Comparison of ENCODE assay signal across 1 cellular context in genomic region chr20:61429458-61430227, GRCh38.
TF ChIP-seq lines count a peak whose summit lies in the region.

No MANE protein-coding gene starts in this region.

TF ChIP-seq in HEK293, 187 proteins besides CTCF, POLR2A, EP300 and RAD21 (continued from another document):
- TF ChIP-seq ZNF280C (tag by site-specific recombination; IDR thresholded peaks at IDR 0.05) (no peak), KLF1 (tag by site-specific recombination; IDR thresholded peaks at IDR 0.05) (peak; percentile 78), MZF1 (tag by site-specific recombination; IDR thresholded peaks at IDR 0.05; ENCODE audit: borderline replicate concordance) (no peak), ZNF169 (tag by site-specific recombination; IDR thresholded peaks at IDR 0.05) (no peak), ZFHX2 (tag by site-specific recombination; conservative IDR thresholded peaks at IDR 0.05) (peak; percentile 98), ZNF114 (tag by site-specific recombination; IDR thresholded peaks at IDR 0.05) (no peak), ZNF202 (tag by site-specific recombination; IDR thresholded peaks at IDR 0.05; ENCODE audit: borderline replicate concordance) (no peak), ZBTB20 (tag by site-specific recombination; IDR thresholded peaks at IDR 0.05) (0 out of 2 replicates have a peak, but pooled peaks have one; percentile 21), ZBTB17 (tag by site-specific recombination; IDR thresholded peaks at IDR 0.05) (peak; percentile 35; the same call in 1 of the 2 replicates), ZNF391 (tag by site-specific recombination; IDR thresholded peaks at IDR 0.05; ENCODE audit: borderline replicate concordance, low read depth) (no peak)
